ENCODE assay signal across 10 cellular contexts in genomic region chr11:83073248-83073647, GRCh38. TPM values are rescaled to one million over a fixed set of nuclear protein-coding genes. Genes with fewer than 3 reads are reported as not detected.
DNase-seq lines count a peak whose midpoint lies in the region; ATAC-seq, FAIRE-seq and TF ChIP-seq lines count a peak whose summit lies in the region.
"Had no signal": no experiment of that assay in that cellular context is flagged by ENCODE, and none has a peak within 500 bp of the region (broad histone marks: within the 10 kb centered on the region; RNA-seq: fewer than 3 reads in every experiment).

No MANE protein-coding gene starts in this region.

- no peak for DNase-seq in CD8-positive, alpha-beta memory T cell
- DNase-seq in esophagus squamous epithelium (lab: John Stamatoyannopoulos, UW) (no peak), pancreas (no peak), GOT3 (lab: John Stamatoyannopoulos, UW) (no peak), NCI-H446 treated with DMSO at 0.1 percent for 48 hours (lab: John Stamatoyannopoulos, UW) (no peak), GF-D8 (lab: John Stamatoyannopoulos, UW) (no peak)
- no peak for DNase-seq in T-helper 2 cell treated with Interferon-gamma antibody and Interleukin-4, amounts not matched to agents 5 μg/mL and 100 μg/mL, for 36 hours (ENCODE audit: low spot score)
- DNase-seq: EL had no signal

- H3K9me3 Mint-ChIP-seq in CD8-positive, alpha-beta memory T cell, result no peaks in the 10 kb centered on the region
- H3K9me3 Mint-ChIP-seq in T-helper 2 cell treated with Interferon-gamma antibody and Interleukin-4, amounts not matched to agents 5 μg/mL and 100 μg/mL, for 36 hours, result no peaks in the 10 kb centered on the region
- H3K9me3 Mint-ChIP-seq: central memory CD8-positive, alpha-beta T cell had no signal

- H3K4me2 ChIP-seq in Loucy (ENCODE audit: low read depth, low read length, poor library complexity, severe bottlenecking), result peak overlapping the region; percentile 91

- intact Hi-C loops in esophagus squamous epithelium (cut with DNase I) (loop anchor here (10.0 kb wide), 1 partner anchor 92 kb away; no protein-coding TSS in a partner anchor), pancreas (cut with DNase I) (no loop called here)

- 53 to 70% methylated on average over 1 of the region's 1 CpG for WGBS in esophagus squamous epithelium, 2 donors
- 93 to 95% methylated on average over 1 of the region's 1 CpG for WGBS in pancreas, 2 donors

- peaks cover 17% of the 10 kb centered on the region for H4K20me1 ChIP-seq in Loucy (ENCODE audit: insufficient read depth, low read length, poor library complexity, severe bottlenecking)

- no peaks in the 10 kb centered on the region for H3K9me3 ChIP-seq in CD8-positive, alpha-beta memory T cell (ENCODE audit: low read length)
- H3K9me3 ChIP-seq in Loucy (ENCODE audit: insufficient read depth, low read depth, low read length) (no peaks in the 10 kb centered on the region), esophagus squamous epithelium (no peaks in the 10 kb centered on the region), pancreas (no peaks in the 10 kb centered on the region)

- no peaks in the 10 kb centered on the region for H3K27me3 Mint-ChIP-seq in CD8-positive, alpha-beta memory T cell
- no peaks in the 10 kb centered on the region for H3K27me3 Mint-ChIP-seq in T-helper 2 cell treated with Interferon-gamma antibody and Interleukin-4, amounts not matched to agents 5 μg/mL and 100 μg/mL, for 36 hours (ENCODE audit: low read depth)
- H3K27me3 Mint-ChIP-seq: central memory CD8-positive, alpha-beta T cell had no signal

- no peaks in the 10 kb centered on the region for H3K27me3 ChIP-seq in CD8-positive, alpha-beta memory T cell (ENCODE audit: insufficient read depth, low read length, poor library complexity, severe bottlenecking)
- H3K27me3 ChIP-seq in Loucy (ENCODE audit: insufficient read depth, low read length, poor library complexity, severe bottlenecking) (no peaks in the 10 kb centered on the region), esophagus squamous epithelium (no peaks in the 10 kb centered on the region), pancreas (no peaks in the 10 kb centered on the region)

- CTCF ChIA-PET in CD8-positive, alpha-beta memory T cell (lab: Charles Lee), result interaction anchor here (1.1 to 1.3 kb wide), 4 partner anchors 9 to 172 kb away, joined by 3 to 7 read pairs (median 3); partner anchors contain the start of gene DDIAS

- peak overlapping the region; percentile 82 for H3K4me3 ChIP-seq in CD8-positive, alpha-beta memory T cell (ENCODE audit: low read length)
- peak overlapping the region; percentile 88 for H3K4me3 ChIP-seq in Loucy (ENCODE audit: low read length, poor library complexity, severe bottlenecking)
- H3K4me3 ChIP-seq in esophagus squamous epithelium, result peak overlapping the region; percentile 56 to 91 (median 71)
- peak overlapping the region in 3 of 4 donors; percentile 57 to 75 (median 59) for H3K4me3 ChIP-seq in pancreas

- TF ChIP-seq CTCF in Loucy (conservative IDR thresholded peaks at IDR 0.05; ENCODE audit: low read length), result no peak
- no peak for TF ChIP-seq CTCF in esophagus squamous epithelium (IDR thresholded peaks at IDR 0.05)
- no peak for TF ChIP-seq CTCF in pancreas (IDR thresholded peaks at IDR 0.05)

- no peaks in the 10 kb centered on the region for H3F3A ChIP-seq in Loucy (ENCODE audit: low read depth)

- peaks cover 40% of the 10 kb centered on the region for H3K4me1 ChIP-seq in CD8-positive, alpha-beta memory T cell (ENCODE audit: insufficient read depth, low read length)
- H3K4me1 ChIP-seq in Loucy (ENCODE audit: insufficient read depth, low read length, poor library complexity, severe bottlenecking) (peaks cover 31% of the 10 kb centered on the region), esophagus squamous epithelium (peaks cover 13 to 64% (median 31%) of the 10 kb centered on the region in 3 donors), pancreas (peaks cover 0 to 18% (median 10%) of the 10 kb centered on the region in 3 donors)

- peaks cover 0 to 27% (median 13%) of the 10 kb centered on the region in 3 donors for H3K36me3 Mint-ChIP-seq in CD8-positive, alpha-beta memory T cell
- H3K36me3 Mint-ChIP-seq in T-helper 2 cell treated with Interferon-gamma antibody and Interleukin-4, amounts not matched to agents 5 μg/mL and 100 μg/mL, for 36 hours (ENCODE audit: low read depth), result peaks cover 22% of the 10 kb centered on the region

- H3K27ac ChIP-seq in CD8-positive, alpha-beta memory T cell (ENCODE audit: low read depth, low read length), result no peak overlapping the region
- peak overlapping the region in 3 of 4 donors; percentile 93 to 95 (median 94) for H3K27ac ChIP-seq in esophagus squamous epithelium
- H3K27ac ChIP-seq in pancreas, result peak overlapping the region in 1 of 4 donors; percentile 13

- no peak for ATAC-seq in pancreas

- TF ChIP-seq POLR2A in esophagus squamous epithelium (IDR thresholded peaks at IDR 0.05), result no peak

- no peak overlapping the region for H3K4me3 Mint-ChIP-seq in CD8-positive, alpha-beta memory T cell
- H3K4me3 Mint-ChIP-seq in T-helper 2 cell treated with Interferon-gamma antibody and Interleukin-4, amounts not matched to agents 5 μg/mL and 100 μg/mL, for 36 hours, result no peak overlapping the region
- H3K4me3 Mint-ChIP-seq: central memory CD8-positive, alpha-beta T cell had no signal

- H3K9ac ChIP-seq in Loucy (ENCODE audit: low read depth, low read length, poor library complexity, severe bottlenecking), result peak overlapping the region; percentile 92

- FAIRE-seq in pancreas (lab: Jason Lieb, UNC), result no peak

- H3K36me3 ChIP-seq in CD8-positive, alpha-beta memory T cell (ENCODE audit: insufficient read depth, low read length), result no peaks in the 10 kb centered on the region
- no peaks in the 10 kb centered on the region for H3K36me3 ChIP-seq in Loucy (ENCODE audit: insufficient read depth, low read length)
- H3K36me3 ChIP-seq in esophagus squamous epithelium, result peaks cover 0 to 29% (median 0%) of the 10 kb centered on the region in 3 donors
- peaks cover 0 to 4% (median 0%) of the 10 kb centered on the region in 3 donors for H3K36me3 ChIP-seq in pancreas

- H3K4me1 Mint-ChIP-seq in CD8-positive, alpha-beta memory T cell, result peaks cover 7 to 31% (median 28%) of the 10 kb centered on the region in 3 donors
- peaks cover 34% of the 10 kb centered on the region for H3K4me1 Mint-ChIP-seq in T-helper 2 cell treated with Interferon-gamma antibody and Interleukin-4, amounts not matched to agents 5 μg/mL and 100 μg/mL, for 36 hours (ENCODE audit: low read depth)

- peaks cover 32% of the 10 kb centered on the region for H3K79me2 ChIP-seq in Loucy (ENCODE audit: insufficient read depth, low read length)

- H3K9me2 ChIP-seq in Loucy (replicated peaks; ENCODE audit: low read depth, low read length), result no peaks in the 10 kb centered on the region

- no peak overlapping the region for H2AFZ ChIP-seq in Loucy (ENCODE audit: low read length)

- peak overlapping the region in 1 of 8 donors; percentile 54 for H3K27ac Mint-ChIP-seq in CD8-positive, alpha-beta memory T cell
- no peak overlapping the region for H3K27ac Mint-ChIP-seq in T-helper 2 cell treated with Interferon-gamma antibody and Interleukin-4, amounts not matched to agents 5 μg/mL and 100 μg/mL, for 36 hours

- POLR2A ChIA-PET in CD8-positive, alpha-beta memory T cell (lab: Charles Lee), result interaction anchor here (0.6 to 1.4 kb wide), 3 partner anchors 12 to 91 kb away, joined by 4 read pairs; no protein-coding TSS in a partner anchor

RNA-seq across cellular contexts. Expression of gene RAB30, which starts 1.6 kb away (rescaled TPM):
- 10 to 100 TPM; 15.7 to 17.1 TPM for total RNA-seq in CD8-positive, alpha-beta memory T cell
- polyA plus RNA-seq in CD8-positive, alpha-beta memory T cell, result 5.1 TPM
- total RNA-seq in esophagus squamous epithelium, result 1 to 10 TPM; 2.2 to 8.7 (median 6.0) TPM
- 1 to 10 TPM; 4.0 to 6.7 (median 5.3) TPM for total RNA-seq in pancreas
- polyA plus RNA-seq in pancreas, result 1 to 10 TPM; 1.0 to 1.5 TPM
